Comparison of ENCODE assay signal across 8 cellular contexts in genomic region chr7:128409435-128410091, GRCh38. TPM values are rescaled to one million over a fixed set of nuclear protein-coding genes. Genes with fewer than 3 reads are reported as not detected.
DNase-seq lines count a peak whose midpoint lies in the region; ATAC-seq and TF ChIP-seq lines count a peak whose summit lies in the region.

Gene IMPDH1 (minus strand): TSS chr7:128409982. CDS start chr7:128409901, 81 bp downstream.

- DNase-seq in DMS153 (lab: John Stamatoyannopoulos, UW) (peak; percentile 23), HL-60 (ENCODE audit: low read depth in 1 of 2, low spot score in 1 of 2) (peak; percentile 61 to 86), SHP77 treated with DMSO at 0.1 percent for 48 hours (lab: John Stamatoyannopoulos, UW) (peak; percentile 29), globus pallidus (ENCODE audit: low spot score) (peak; percentile 72), occipital lobe (lab: John Stamatoyannopoulos, UW) (peak; percentile 75), suprapubic skin (ENCODE audit: low spot score in 2 of 2) (peak; percentile 92 to 94)
- peak; percentile 67 for DNase-seq in activated gamma-delta T cell treated with anti-CD3 and anti-CD28 coated beads, Interleukin-2, amount 50 U/mL, for 16 hours (ENCODE audit: low read depth)

- no peak for TF ChIP-seq CTCF in HL-60 (IDR thresholded peaks at IDR 0.05; ENCODE audit: insufficient read depth, low read length)
- TF ChIP-seq CTCF in suprapubic skin (IDR thresholded peaks at IDR 0.05) = no peak

- H3K27ac ChIP-seq in HL-60 (replicated peaks) = peak within 1 kb of the TSS; percentile 77
- H3K27ac ChIP-seq in suprapubic skin = peak within 1 kb of the TSS; percentile 84

- H3K27me3 ChIP-seq in HL-60 (ENCODE audit: insufficient read depth, poor library complexity, severe bottlenecking) = no peaks in the 10 kb centered on the region
- no peaks in the 10 kb centered on the region for H3K27me3 ChIP-seq in suprapubic skin

- TF ChIP-seq POLR2A in suprapubic skin (IDR thresholded peaks at IDR 0.05) = no peak

- no peaks in the 10 kb centered on the region for H3K36me3 ChIP-seq in suprapubic skin

- H3K9me3 ChIP-seq in suprapubic skin = no peaks in the 10 kb centered on the region

- H3K4me3 ChIP-seq in HL-60 (replicated peaks; ENCODE audit: insufficient read depth, low read length) (peak within 1 kb of the TSS; percentile 75), suprapubic skin (peak within 1 kb of the TSS; percentile 79)

- TF ChIP-seq EP300 in suprapubic skin (IDR thresholded peaks at IDR 0.05) = no peak

- ATAC-seq in GM19468 (IDR thresholded peaks at IDR 0.05; ENCODE audit: extremely low read depth, unreplicated experiment) = peak; percentile 74

- peaks cover 55% of the 10 kb centered on the region for H3K4me1 ChIP-seq in suprapubic skin

- 3% methylated on average over 28 of the region's 73 CpGs for WGBS in suprapubic skin

RNA-seq across cellular contexts. Expression of gene IMPDH1, which starts in this region (rescaled TPM):
- total RNA-seq in occipital lobe = 27.0 TPM
- 10 to 100 TPM; 43.1 to 68.5 (median 47.4) TPM for total RNA-seq in suprapubic skin

Comparison
In these comparisons a context has a peak if more than half of its experiments do, and no peak if none do; other contexts are left out.
1. Peak in every context shown above with its lines: DNase-seq, ATAC-seq, H3K4me3 ChIP-seq and H3K27ac ChIP-seq.
2. DNase-seq: peak in every context shown above with its lines; median percentile 93 in suprapubic skin; 75 in occipital lobe; 74 in HL-60; 72 in globus pallidus; 67 in activated gamma-delta T cell treated with anti-CD3 and anti-CD28 coated beads, Interleukin-2, amount 50 U/mL, for 16 hours; 29 in SHP77 treated with DMSO at 0.1 percent for 48 hours; 23 in DMS153.